Comparison of ENCODE assay signal across 1 cellular context in genomic region chr12:77213316-77213715, GRCh38.
TF ChIP-seq lines count a peak whose summit lies in the region.

No MANE protein-coding gene starts in this region.

TF ChIP-seq in SK-N-SH, 30 proteins besides CTCF, POLR2A, EP300 and RAD21 (continued from another document):
- TF ChIP-seq REST (IDR thresholded peaks at IDR 0.05; ENCODE audit: low read depth, low read length) (no peak), RFX5 (IDR thresholded peaks at IDR 0.05; ENCODE audit: low read length) (no peak), RXRA (IDR thresholded peaks at IDR 0.05; ENCODE audit: borderline replicate concordance, low read depth) (no peak), NRF1 (IDR thresholded peaks at IDR 0.05; ENCODE audit: low read depth, low read length) (no peak)
